Comparison of ENCODE assay signal across 8 cellular contexts in genomic region chr17:28842282-28843012, GRCh38. TPM values are rescaled to one million over a fixed set of nuclear protein-coding genes. Genes with fewer than 3 reads are reported as not detected.
DNase-seq lines count a peak whose midpoint lies in the region; ATAC-seq and TF ChIP-seq lines count a peak whose summit lies in the region.

TSS of gene FAM222B (minus strand) at chr17:28842790. CDS start at chr17:28766667, 76,123 bp downstream.

- TF ChIP-seq EP300 in Ishikawa (IDR thresholded peaks at IDR 0.05; ENCODE audit: borderline replicate concordance) = no peak

- intact Hi-C loops in Panc1 (cut with micrococcal nuclease; ENCODE audit: unreplicated experiment) = loop anchor here (10.0 kb wide), 1 partner anchor 62 kb away; the partner anchor contains the start of gene DHRS13

- POLR2A ChIA-PET in Panc1 (lab: Charles Lee) = interaction anchor here (0.5 to 1.2 kb wide), 3 partner anchors 9 to 29 kb away, joined by 3 to 7 read pairs (median 5); no protein-coding TSS in a partner anchor

- DNase-seq in COR-L47 (lab: John Stamatoyannopoulos, UW) (peak; percentile 88), Panc1 (ENCODE audit: low read depth, low spot score) (no peak)
- DNase-seq in activated T-cell treated with anti-CD3 and anti-CD28 coated beads, Interleukin-2, amount 50 U/mL, for 24 hours = peak; percentile 88
- DNase-seq in stimulated activated CD8-positive, alpha-beta memory T cell treated with anti-CD3 and anti-CD28 coated beads, Interleukin-4, amount 100 ng/mL, for 48 hours = peak; percentile 90

- no peaks in the 10 kb centered on the region; the same call in 1 of the 2 replicates for H3K36me3 ChIP-seq in Panc1 (ENCODE audit: control insufficient read depth, insufficient read depth, low read length)
- no peaks in the 10 kb centered on the region for H3K36me3 ChIP-seq in mucosa of stomach (ENCODE audit: control insufficient read depth, insufficient read depth, low read length)

- no peak for TF ChIP-seq CTCF in Panc1 (IDR thresholded peaks at IDR 0.05)

- H3K4me3 Mint-ChIP-seq in activated T-cell treated with anti-CD3 and anti-CD28 coated beads, Interleukin-2, amount 50 U/mL, for 24 hours = peak within 1 kb of the TSS; percentile 99

- H3K4me3 ChIP-seq in Panc1 (ENCODE audit: low read depth in 2 of 2, low read length in 2 of 2) (peak within 1 kb of the TSS; percentile 82 to 85), mucosa of stomach (ENCODE audit: low read length) (peak within 1 kb of the TSS; percentile 74)

- peak within 1 kb of the TSS; percentile 96 for H3K27ac ChIP-seq in Panc1 (ENCODE audit: low read length)

- in situ Hi-C loops in Panc1 (cut with HindIII; ENCODE audit: low pct_unique_long_range_greater_than_20kb, low sequenced_read_pairs) = no loop called here

- H3K4me1 ChIP-seq in Panc1 (ENCODE audit: control insufficient read depth, insufficient read depth, low read length) (peaks cover 5% of the 10 kb centered on the region; the same call in 1 of the 2 replicates), mucosa of stomach (ENCODE audit: control insufficient read depth, insufficient read depth, low read length) (peaks cover 9% of the 10 kb centered on the region)

- peak within 1 kb of the TSS; percentile 98 for H3K27ac Mint-ChIP-seq in activated T-cell treated with anti-CD3 and anti-CD28 coated beads, Interleukin-2, amount 50 U/mL, for 24 hours

- peak; percentile 71 for ATAC-seq in GM21515 (IDR thresholded peaks at IDR 0.05; ENCODE audit: unreplicated experiment)
- ATAC-seq in Panc1 = peak; percentile 99
- peak; percentile 95 for ATAC-seq in esophagus mucosa

- H3K4me1 Mint-ChIP-seq in activated T-cell treated with anti-CD3 and anti-CD28 coated beads, Interleukin-2, amount 50 U/mL, for 24 hours (ENCODE audit: low read depth) = peaks cover 30% of the 10 kb centered on the region

- peak within 1 kb of the TSS; percentile 55 for H3K9ac ChIP-seq in mucosa of stomach (ENCODE audit: low read length)

- peaks cover 23% of the 10 kb centered on the region for H3K36me3 Mint-ChIP-seq in activated T-cell treated with anti-CD3 and anti-CD28 coated beads, Interleukin-2, amount 50 U/mL, for 24 hours (ENCODE audit: low read depth)

- no peaks in the 10 kb centered on the region for H3K9me3 ChIP-seq in Panc1 (ENCODE audit: control insufficient read depth, insufficient read depth, low read depth, low read length)
- H3K9me3 ChIP-seq in mucosa of stomach (ENCODE audit: control insufficient read depth, low read length) = no peaks in the 10 kb centered on the region

- CTCF ChIA-PET in Panc1 (lab: Charles Lee) = interaction anchor here (0.9 to 1.2 kb wide), 4 partner anchors 14 to 115 kb away, joined by 3 to 5 read pairs (median 4); no protein-coding TSS in a partner anchor

- no peaks in the 10 kb centered on the region for H3K9me3 Mint-ChIP-seq in activated T-cell treated with anti-CD3 and anti-CD28 coated beads, Interleukin-2, amount 50 U/mL, for 24 hours

- no peaks in the 10 kb centered on the region for H3K27me3 Mint-ChIP-seq in activated T-cell treated with anti-CD3 and anti-CD28 coated beads, Interleukin-2, amount 50 U/mL, for 24 hours

- H3K27me3 ChIP-seq in Panc1 (ENCODE audit: control insufficient read depth, insufficient read depth, low read length) (no peaks in the 10 kb centered on the region), mucosa of stomach (ENCODE audit: control insufficient read depth, insufficient read depth, low read length) (no peaks in the 10 kb centered on the region)

- no peak for TF ChIP-seq RAD21 in Ishikawa (IDR thresholded peaks at IDR 0.05; ENCODE audit: low read depth)

- no TSS peak for BruUV-seq in Panc1 (replicated peaks; lab: Mats Ljungman, UMichigan)

TF ChIP-seq in Ishikawa, 13 proteins besides CTCF, POLR2A, EP300 and RAD21:
- TF ChIP-seq TAF1 (IDR thresholded peaks at IDR 0.05; ENCODE audit: low read depth) (peak; percentile 81), ZBTB7A (IDR thresholded peaks at IDR 0.05; ENCODE audit: low read depth) (0 out of 2 replicates have a peak, but pooled peaks have one; percentile 42), CEBPB (IDR thresholded peaks at IDR 0.05) (no peak)

RNA-seq across cellular contexts. Expression of gene FAM222B, which starts in this region (rescaled TPM):
- 38.5 TPM for total RNA-seq in Panc1 (2021; ENCODE audit: unreplicated experiment)
- polyA plus RNA-seq in Panc1 (2012; ENCODE audit: insufficient read length) = 30.9 TPM
- 12.2 TPM for total RNA-seq in esophagus mucosa
